In the genomic region with DNA sequence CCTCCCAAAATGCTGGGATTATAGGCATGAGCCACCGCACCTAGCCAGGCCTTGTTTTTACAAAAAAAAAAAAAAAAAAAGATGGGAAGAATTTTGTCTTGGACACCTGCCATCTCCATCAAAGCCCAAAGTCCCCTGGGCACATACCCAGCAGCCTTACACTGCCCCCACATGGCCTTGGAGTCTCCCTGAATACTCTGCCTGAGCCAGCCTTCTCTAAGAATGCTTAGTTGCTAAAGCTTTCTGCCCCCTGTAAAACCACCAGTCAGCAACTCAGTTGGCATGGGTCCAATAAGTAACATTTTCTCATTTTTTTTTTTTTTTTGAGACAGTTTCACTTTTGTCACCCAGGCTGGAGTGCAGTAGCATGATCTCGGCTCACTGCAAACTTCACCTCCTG, we compare ENCODE assay signal across 8 cellular contexts. TPM values are rescaled to one million over a fixed set of nuclear protein-coding genes. Genes with fewer than 3 reads are reported as not detected.
DNase-seq lines count a peak whose midpoint lies in the region; ATAC-seq, FAIRE-seq and TF ChIP-seq lines count a peak whose summit lies in the region.

No MANE protein-coding gene starts in this region.

- TF ChIP-seq POLR2A in GM12892 (IDR thresholded peaks at IDR 0.05; ENCODE audit: low read depth, low read length): no peak

- H3K36me3 Mint-ChIP-seq in WTC11: peaks cover 7% of the 10 kb centered on the region

- peaks cover 13% of the 10 kb centered on the region for H3K4me1 Mint-ChIP-seq in WTC11

- H3K27ac Mint-ChIP-seq in WTC11: no peak overlapping the region

- peaks cover 5% of the 10 kb centered on the region for H3K9me3 Mint-ChIP-seq in WTC11

- no peak for FAIRE-seq in GM12892 (lab: Jason Lieb, UNC)

- no peak overlapping the region for H3K4me3 Mint-ChIP-seq in WTC11

- peak; percentile 49 for ATAC-seq in HG02759 (IDR thresholded peaks at IDR 0.05; ENCODE audit: unreplicated experiment)
- peak; percentile 87 for ATAC-seq in WTC11
- ATAC-seq in left colon: peak; percentile 94
- ATAC-seq in HG03159 (IDR thresholded peaks at IDR 0.05; ENCODE audit: unreplicated experiment): no peak
- no peak for ATAC-seq in HG03025 (IDR thresholded peaks at IDR 0.05; ENCODE audit: low FRiP score, unreplicated experiment)

- DNase-seq in D341Med (ENCODE audit: low spot score): peak; percentile 40
- DNase-seq in WTC11 (ENCODE audit: low spot score): peak; percentile 30
- peak; percentile 34 to 47 for DNase-seq in left colon
- no peak for DNase-seq in GM12892 (ENCODE audit: insufficient read length)
- DNase-seq in hippocampal formation (lab: John Stamatoyannopoulos, UW): no peak

- intact Hi-C loops in left colon (cut with DNase I, micrococcal nuclease): no loop called here

- no peak for TF ChIP-seq CTCF in WTC11 (IDR thresholded peaks at IDR 0.05)

- POLR2A ChIA-PET in WTC11 (lab: Charles Lee): no interaction called here

- no peaks in the 10 kb centered on the region for H3K27me3 Mint-ChIP-seq in WTC11 (ENCODE audit: low read depth)

- CTCF ChIA-PET in WTC11 (lab: Charles Lee): interaction anchor here (0.6 to 1.2 kb wide), 8 partner anchors 24 to 489 kb away, joined by 3 to 7 read pairs (median 3); no protein-coding TSS in a partner anchor

TF ChIP-seq in WTC11, 78 proteins besides CTCF, POLR2A, EP300 and RAD21:
- TF ChIP-seq, protein P1, sequence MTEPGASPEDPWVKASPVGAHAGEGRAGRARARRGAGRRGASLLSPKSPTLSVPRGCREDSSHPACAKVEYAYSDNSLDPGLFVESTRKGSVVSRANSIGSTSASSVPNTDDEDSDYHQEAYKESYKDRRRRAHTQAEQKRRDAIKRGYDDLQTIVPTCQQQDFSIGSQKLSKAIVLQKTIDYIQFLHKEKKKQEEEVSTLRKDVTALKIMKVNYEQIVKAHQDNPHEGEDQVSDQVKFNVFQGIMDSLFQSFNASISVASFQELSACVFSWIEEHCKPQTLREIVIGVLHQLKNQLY (CRISPR knock-in tag; IDR thresholded peaks at IDR 0.05): no peak
- TF ChIP-seq ZNF121 (CRISPR knock-in tag; IDR thresholded peaks at IDR 0.05): no peak

RNA-seq across cellular contexts. Expression of a gene that starts 40.6 kb away (rescaled TPM):
- total RNA-seq in WTC11 (2021) (23.2 to 29.2 TPM (median 28.6 TPM) in 3 replicates), left colon (1 to 10 TPM; 1.2 to 4.1 TPM)
- 21.6 TPM for polyA plus RNA-seq in GM12892 (2012; ENCODE audit: missing spikeins)

RNA-seq across cellular contexts. Expression of a gene that starts 47.2 kb away (rescaled TPM):
- total RNA-seq in WTC11 (2021): 0.22 to 0.46 TPM in 2 of 3 replicates, not detected in the other
- total RNA-seq in left colon: 10 to 100 TPM; 52.7 to 55.6 TPM
- polyA plus RNA-seq in GM12892 (2012; ENCODE audit: missing spikeins): 0.66 TPM

RNA-seq across cellular contexts. Expression of a gene that starts 51.5 kb away (rescaled TPM):
- not detected in 3 replicates for total RNA-seq in WTC11 (2021)
- total RNA-seq in left colon: under 1 TPM in 1 of 2 donors, not detected in 1; 0.31 TPM
- polyA plus RNA-seq in GM12892 (2012; ENCODE audit: missing spikeins): not detected

Comparison
In these comparisons a context has a peak if more than half of its experiments do, and no peak if none do; other contexts are left out.
1. DNase-seq: peak in D341Med (single experiment), WTC11 (single experiment) and left colon (2 of 2); none in GM12892 (single experiment) and hippocampal formation (0 of 2).
2. ATAC-seq: peak in HG02759 (single experiment), WTC11 (single experiment) and left colon (single experiment); none in HG03159 (single experiment) and HG03025 (single experiment).
3. RNA of a gene that starts 47.2 kb away (total RNA-seq): 52.7 to 55.6 TPM in left colon; 0.22 to 0.46 TPM in WTC11; every median in the first group is over 10 times any median in the second.